In genomic region chr2:37623409-37623808, GRCh38 we compare ENCODE assay signal across 15 cellular contexts. TPM values are rescaled to one million over a fixed set of nuclear protein-coding genes. Genes with fewer than 3 reads are reported as not detected.
A peak's percentile ranks its signal among the peaks of the same experiment; 100 is the strongest.
DNase-seq lines count a peak whose midpoint lies in the region; ATAC-seq and TF ChIP-seq lines count a peak whose summit lies in the region.
"Had no signal": no experiment of that assay in that cellular context is flagged by ENCODE, and none has a peak within 500 bp of the region (broad histone marks: within the 10 kb centered on the region; RNA-seq: fewer than 3 reads in every experiment).

No MANE protein-coding gene starts in this region.

- intact Hi-C loops in gastrocnemius medialis (cut with DNase I; ENCODE audit: low total_unique reads): no loop called here

- no peak overlapping the region for H3K4me3 Mint-ChIP-seq in chondrocyte (ENCODE audit: unreplicated experiment)
- peak overlapping the region in 1 of 2 donors; percentile 30 for H3K4me3 Mint-ChIP-seq in stimulated activated naive B cell treated with anti-CD40 and anti-IgM and Interleukin-4, amounts not matched to agents 10 μg/mL and 1 μg/mL and 100 μg/mL, for 72 hours

- H3K36me3 ChIP-seq in gastrocnemius medialis: no peaks in the 10 kb centered on the region
- H3K36me3 ChIP-seq: Peyer's patch, prostate gland, upper lobe of left lung had no signal

- in situ Hi-C loops in gastrocnemius medialis (cut with MboI; ENCODE audit: low sequenced_read_pairs in 4 of 4): no loop called here

- no peaks in the 10 kb centered on the region for H3K27me3 ChIP-seq in gastrocnemius medialis
- H3K27me3 ChIP-seq: Peyer's patch, upper lobe of left lung had no signal

- H3K9me3 ChIP-seq in gastrocnemius medialis: no peaks in the 10 kb centered on the region
- H3K9me3 ChIP-seq: Peyer's patch, prostate gland, upper lobe of left lung had no signal

- H3K36me3 Mint-ChIP-seq in activated naive CD4-positive, alpha-beta T cell treated with anti-CD3 and anti-CD28 coated beads, Interleukin-2, amount 50 U/mL, for 72 hours: peaks cover 0 to 23% of the 10 kb centered on the region in 2 donors
- H3K36me3 Mint-ChIP-seq in chondrocyte (ENCODE audit: low read depth): no peaks in the 10 kb centered on the region
- H3K36me3 Mint-ChIP-seq in stimulated activated naive B cell treated with anti-CD40 and anti-IgM and Interleukin-4, amounts not matched to agents 10 μg/mL and 1 μg/mL and 100 μg/mL, for 72 hours: no peaks in the 10 kb centered on the region

- H3K27me3 Mint-ChIP-seq in chondrocyte (ENCODE audit: low read depth): no peaks in the 10 kb centered on the region
- peaks cover 0 to 10% of the 10 kb centered on the region in 2 donors for H3K27me3 Mint-ChIP-seq in stimulated activated naive B cell treated with anti-CD40 and anti-IgM and Interleukin-4, amounts not matched to agents 10 μg/mL and 1 μg/mL and 100 μg/mL, for 72 hours

- DNase-seq in activated naive CD4-positive, alpha-beta T cell treated with anti-CD3 and anti-CD28 coated beads, Interleukin-2, amount 50 U/mL, for 72 hours (ENCODE audit: low spot score in 2 of 2): no peak
- DNase-seq in activated naive CD4-positive, alpha-beta T cell treated with Interleukin-2 at 50 U/mL for 16 hours: no peak
- DNase-seq in chondrocyte (ENCODE audit: low spot score): no peak
- DNase-seq in stimulated activated naive B cell treated with anti-CD40 and anti-IgM and Interleukin-4, amounts not matched to agents 10 μg/mL and 1 μg/mL and 100 μg/mL, for 72 hours: no peak
- DNase-seq in gastrocnemius medialis: no peak
- no peak for DNase-seq in D341Med (ENCODE audit: low spot score)
- no peak for DNase-seq in NK-92 (lab: John Stamatoyannopoulos, UW; ENCODE audit: unreplicated experiment)
- DNase-seq: activated gamma-delta T cell, caudate nucleus, KG1, NCI-H510A treated with DMSO at 0.1 percent for 48 hours, Peyer's patch, upper lobe of left lung had no signal

- peak; percentile 11 to 22 for ATAC-seq in activated naive CD4-positive, alpha-beta T cell treated with anti-CD3 and anti-CD28 coated beads, Interleukin-2, amount 50 U/mL, for 72 hours
- ATAC-seq in HG03565 (IDR thresholded peaks at IDR 0.05; ENCODE audit: unreplicated experiment) (peak; percentile 10), gastrocnemius medialis (no peak)
- peak in 1 of 2 donors; percentile 16 for ATAC-seq in stimulated activated naive B cell treated with anti-CD40 and anti-IgM and Interleukin-4, amounts not matched to agents 10 μg/mL and 1 μg/mL and 100 μg/mL, for 72 hours (replicated peaks)

- no peak overlapping the region for H3K27ac ChIP-seq in gastrocnemius medialis
- H3K27ac ChIP-seq: prostate gland had no signal

- peaks cover 43% of the 10 kb centered on the region for H3K4me1 Mint-ChIP-seq in chondrocyte (ENCODE audit: low read depth)
- H3K4me1 Mint-ChIP-seq in stimulated activated naive B cell treated with anti-CD40 and anti-IgM and Interleukin-4, amounts not matched to agents 10 μg/mL and 1 μg/mL and 100 μg/mL, for 72 hours: peaks cover 49 to 60% of the 10 kb centered on the region in 2 donors

- no peak overlapping the region for H3K4me3 ChIP-seq in gastrocnemius medialis
- H3K4me3 ChIP-seq: Peyer's patch, prostate gland, upper lobe of left lung had no signal

- H3K9me3 Mint-ChIP-seq in activated naive CD4-positive, alpha-beta T cell treated with anti-CD3 and anti-CD28 coated beads, Interleukin-2, amount 50 U/mL, for 72 hours: peaks cover 0 to 14% of the 10 kb centered on the region in 2 donors
- H3K9me3 Mint-ChIP-seq in chondrocyte (ENCODE audit: low read depth): no peaks in the 10 kb centered on the region
- peaks cover 1 to 5% of the 10 kb centered on the region in 2 donors for H3K9me3 Mint-ChIP-seq in stimulated activated naive B cell treated with anti-CD40 and anti-IgM and Interleukin-4, amounts not matched to agents 10 μg/mL and 1 μg/mL and 100 μg/mL, for 72 hours

- TF ChIP-seq POLR2A in gastrocnemius medialis (IDR thresholded peaks at IDR 0.05): no peak

- peaks cover 6 to 7% of the 10 kb centered on the region in 2 donors for H3K4me1 ChIP-seq in gastrocnemius medialis
- H3K4me1 ChIP-seq: prostate gland had no signal

- TF ChIP-seq CTCF in chondrocyte (IDR thresholded peaks at IDR 0.05): no peak
- no peak for TF ChIP-seq CTCF in gastrocnemius medialis (IDR thresholded peaks at IDR 0.05 in 4 of 5, conservative IDR thresholded peaks at IDR 0.05 in 1 of 5)

- peak overlapping the region; percentile 59 to 98 for H3K27ac Mint-ChIP-seq in activated naive CD4-positive, alpha-beta T cell treated with anti-CD3 and anti-CD28 coated beads, Interleukin-2, amount 50 U/mL, for 72 hours
- peak overlapping the region; percentile 90 for H3K27ac Mint-ChIP-seq in chondrocyte (ENCODE audit: unreplicated experiment)
- H3K27ac Mint-ChIP-seq in stimulated activated naive B cell treated with anti-CD40 and anti-IgM and Interleukin-4, amounts not matched to agents 10 μg/mL and 1 μg/mL and 100 μg/mL, for 72 hours: peak overlapping the region; percentile 90

RNA-seq across cellular contexts. Expression of gene CDC42EP3, which starts 48.0 kb away (rescaled TPM):
- total RNA-seq in activated naive CD4-positive, alpha-beta T cell treated with anti-CD3 and anti-CD28 coated beads, Interleukin-2, amount 50 U/mL, for 72 hours: 10 to 100 TPM; 11.1 to 12.5 TPM
- total RNA-seq in chondrocyte: 60.3 to 97.8 TPM (median 91.2 TPM) in 3 replicates
- 10 to 100 TPM; 20.0 to 90.6 (median 57.2) TPM for total RNA-seq in gastrocnemius medialis

Comparison
In these comparisons a context has a peak if more than half of its experiments do, and no peak if none do; other contexts are left out.
1. ATAC-seq: peak in activated naive CD4-positive, alpha-beta T cell treated with anti-CD3 and anti-CD28 coated beads, Interleukin-2, amount 50 U/mL, for 72 hours (2 of 2) and HG03565 (single experiment); none in gastrocnemius medialis (0 of 2).
2. Peak in every context shown above with its lines, with median percentiles within 50 percentile points of each other: H3K27ac Mint-ChIP-seq.